Comparison of ENCODE assay signal across 1 cellular context in genomic region chr4:39469429-39470077, GRCh38.
TF ChIP-seq lines count a peak whose summit lies in the region.

No MANE protein-coding gene starts in this region.

TF ChIP-seq in HepG2, 621 proteins besides CTCF, POLR2A, EP300 and RAD21 (continued from another document):
- TF ChIP-seq ZNF792 (CRISPR knock-in tag; IDR thresholded peaks at IDR 0.05), result peak; percentile 31; the same call in 1 of the 2 replicates
- no peak for TF ChIP-seq ZNF44 (CRISPR knock-in tag; IDR thresholded peaks at IDR 0.05)
- TF ChIP-seq DMAP1 (CRISPR knock-in tag; IDR thresholded peaks at IDR 0.05), result peak; percentile 67; the same call in 1 of the 2 replicates
- 0 out of 2 replicates have a peak, but pooled peaks have one; percentile 52 for TF ChIP-seq MXD4 (CRISPR knock-in tag; IDR thresholded peaks at IDR 0.05)
- TF ChIP-seq POGZ (CRISPR knock-in tag; IDR thresholded peaks at IDR 0.05), result peak; percentile 51; the same call in 1 of the 2 replicates
- no peak for TF ChIP-seq ZFP41 (CRISPR knock-in tag; IDR thresholded peaks at IDR 0.05; ENCODE audit: borderline replicate concordance)
- no peak for TF ChIP-seq AKNA (CRISPR knock-in tag; IDR thresholded peaks at IDR 0.05; ENCODE audit: borderline replicate concordance)
- TF ChIP-seq KAT8 (CRISPR knock-in tag; IDR thresholded peaks at IDR 0.05), result peak; percentile 63; the same call in 1 of the 2 replicates
- no peak for TF ChIP-seq ZNF644 (CRISPR knock-in tag; IDR thresholded peaks at IDR 0.05; ENCODE audit: low read depth)
- TF ChIP-seq MIER2 (CRISPR knock-in tag; IDR thresholded peaks at IDR 0.05), result peak; percentile 21; the same call in 1 of the 2 replicates
- TF ChIP-seq GATAD2A (CRISPR knock-in tag; IDR thresholded peaks at IDR 0.05), result peak; percentile 85
- TF ChIP-seq PAXIP1 (CRISPR knock-in tag; conservative IDR thresholded peaks at IDR 0.05), result 0 out of 2 replicates have a peak, but pooled peaks have one; percentile 12
- no peak for TF ChIP-seq KDM3A (CRISPR knock-in tag; IDR thresholded peaks at IDR 0.05; ENCODE audit: low read depth)
- 0 out of 2 replicates have a peak, but pooled peaks have one; percentile 21 for TF ChIP-seq ATF2 (CRISPR knock-in tag; IDR thresholded peaks at IDR 0.05)
- 0 out of 2 replicates have a peak, but pooled peaks have one; percentile 21 for TF ChIP-seq ZFP1 (CRISPR knock-in tag; IDR thresholded peaks at IDR 0.05)
- TF ChIP-seq TARDBP (CRISPR knock-in tag; IDR thresholded peaks at IDR 0.05), result no peak; the same call in 1 of the 2 replicates
- 0 out of 2 replicates have a peak, but pooled peaks have one; percentile 23 for TF ChIP-seq GMEB2 (CRISPR knock-in tag; IDR thresholded peaks at IDR 0.05; ENCODE audit: low read depth)
